ENCODE assay signal across 24 cellular contexts in the genomic region with DNA sequence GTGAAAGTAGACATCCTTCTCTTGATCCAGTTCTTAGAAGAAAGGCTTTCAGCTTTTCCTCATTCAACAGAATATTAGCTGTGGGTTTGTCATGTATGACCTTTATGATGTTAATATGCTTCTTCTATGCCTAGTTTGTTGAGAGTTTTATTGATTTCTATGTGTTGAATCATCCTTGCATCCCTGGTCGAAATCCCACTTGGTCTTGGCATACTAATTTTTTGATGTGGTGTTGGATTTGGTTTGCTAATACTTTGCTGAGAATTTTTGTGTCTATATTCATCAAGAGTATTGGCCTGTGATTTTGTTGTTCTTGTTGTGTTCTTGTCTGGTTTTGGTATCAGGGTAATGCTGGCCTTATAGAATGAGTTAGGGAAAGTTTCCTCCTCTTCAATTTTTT. TPM values are rescaled to one million over a fixed set of nuclear protein-coding genes. Genes with fewer than 3 reads are reported as not detected.
A peak's percentile ranks its signal among the peaks of the same experiment; 100 is the strongest.
DNase-seq lines count a peak whose midpoint lies in the region; ATAC-seq and TF ChIP-seq lines count a peak whose summit lies in the region.
"Had no signal": no experiment of that assay in that cellular context is flagged by ENCODE, and none has a peak within 500 bp of the region (broad histone marks: within the 10 kb centered on the region; RNA-seq: fewer than 3 reads in every experiment).

No MANE protein-coding gene starts in this region.

- TF ChIP-seq POLR2A in thyroid gland (IDR thresholded peaks at IDR 0.05): no peak

- H3K9me3 Mint-ChIP-seq in natural killer cell treated with Interleukin-12 subunit alpha and Interleukin-12 subunit beta and Interleukin-15 and Interleukin-18, amount 100 ng/mL, for 72 hours: no peaks in the 10 kb centered on the region
- H3K9me3 Mint-ChIP-seq in natural killer cell (no peaks in the 10 kb centered on the region), type B pancreatic cell (no peaks in the 10 kb centered on the region)
- H3K9me3 Mint-ChIP-seq in activated CD8-positive, alpha-beta T cell treated with anti-CD3 and anti-CD28 coated beads for 36 hours: peaks cover 8% of the 10 kb centered on the region

- H3K27ac ChIP-seq in thyroid gland: no peak overlapping the region
- H3K27ac ChIP-seq: BLaER1, breast epithelium, prostate gland had no signal

- H3K36me3 ChIP-seq in thyroid gland (no peaks in the 10 kb centered on the region), H7 (replicated peaks; ENCODE audit: control insufficient read depth, insufficient read depth, low read length) (no peaks in the 10 kb centered on the region; the same call in 1 of the 2 replicates)
- H3K36me3 ChIP-seq: prostate gland had no signal

- DNase-seq in natural killer cell treated with Interleukin-12 subunit alpha and Interleukin-12 subunit beta and Interleukin-15 and Interleukin-18, amount 100 ng/mL, for 72 hours (ENCODE audit: low spot score): no peak
- DNase-seq in natural killer cell: no peak
- DNase-seq in activated CD8-positive, alpha-beta T cell treated with anti-CD3 and anti-CD28 coated beads for 36 hours: no peak
- peak; percentile 26 for DNase-seq in fibroblast of peridontal ligament (ENCODE audit: extremely low read depth)
- DNase-seq in type B pancreatic cell (ENCODE audit: extremely low spot score, unreplicated experiment): no peak
- no peak for DNase-seq in thyroid gland
- DNase-seq in activated CD4-positive, alpha-beta T cell treated with anti-CD3 and anti-CD28 coated beads, Interleukin-2, amount 50 U/mL, for 4 hours: no peak
- no peak for DNase-seq in H7
- DNase-seq: activated naive CD4-positive, alpha-beta T cell treated with Interleukin-2 at 50 U/mL for 16 hours; activated T-cell treated with anti-CD3 and anti-CD28 coated beads, Interleukin-2, amount 50 U/mL, for 1 hour; anterior cingulate cortex; Caco-2; left lung; mesenchymal stem cell; NCI-H1092 treated with DMSO at 0.1 percent for 48 hours; NCI-H1694 treated with DMSO at 0.1 percent for 48 hours; SIG-M5; stimulated activated CD4-positive, alpha-beta T cell treated with anti-CD3 and anti-CD28 coated beads, Interleukin-12 subunit alpha, Interleukin-12 subunit beta, amount 100 ng/mL, for 4 hours; stimulated activated CD4-positive, alpha-beta T cell treated with anti-CD3 and anti-CD28 coated beads, Interleukin-2, amount 100 ng/mL, for 48 hours; trophoblast cell had no signal

- H3K4me1 ChIP-seq in thyroid gland: peaks cover 0 to 3% of the 10 kb centered on the region in 2 donors
- H3K4me1 ChIP-seq: BLaER1, breast epithelium, Caco-2, prostate gland had no signal

- H3K36me3 Mint-ChIP-seq in natural killer cell treated with Interleukin-12 subunit alpha and Interleukin-12 subunit beta and Interleukin-15 and Interleukin-18, amount 100 ng/mL, for 72 hours: peaks cover 54% of the 10 kb centered on the region
- peaks cover 22% of the 10 kb centered on the region for H3K36me3 Mint-ChIP-seq in natural killer cell
- peaks cover 94% of the 10 kb centered on the region for H3K36me3 Mint-ChIP-seq in activated CD8-positive, alpha-beta T cell treated with anti-CD3 and anti-CD28 coated beads for 36 hours (ENCODE audit: low read depth)
- H3K36me3 Mint-ChIP-seq in type B pancreatic cell: peaks cover 33% of the 10 kb centered on the region

- peak overlapping the region; percentile 0 for H3K4me3 Mint-ChIP-seq in natural killer cell treated with Interleukin-12 subunit alpha and Interleukin-12 subunit beta and Interleukin-15 and Interleukin-18, amount 100 ng/mL, for 72 hours
- H3K4me3 Mint-ChIP-seq in natural killer cell (no peak overlapping the region), type B pancreatic cell (peak overlapping the region; percentile 35)
- H3K4me3 Mint-ChIP-seq in activated CD8-positive, alpha-beta T cell treated with anti-CD3 and anti-CD28 coated beads for 36 hours: peak overlapping the region; percentile 1

- H3K27me3 Mint-ChIP-seq in natural killer cell treated with Interleukin-12 subunit alpha and Interleukin-12 subunit beta and Interleukin-15 and Interleukin-18, amount 100 ng/mL, for 72 hours: no peaks in the 10 kb centered on the region
- H3K27me3 Mint-ChIP-seq in natural killer cell (ENCODE audit: low read depth in 2 of 2) (no peaks in the 10 kb centered on the region), type B pancreatic cell (no peaks in the 10 kb centered on the region)
- H3K27me3 Mint-ChIP-seq in activated CD8-positive, alpha-beta T cell treated with anti-CD3 and anti-CD28 coated beads for 36 hours: no peaks in the 10 kb centered on the region

- CTCF ChIA-PET in activated CD8-positive, alpha-beta T cell treated with anti-CD3 and anti-CD28 coated beads for 36 hours (lab: Charles Lee): interaction anchor here (1.3 kb wide), 1 partner anchor 64 kb away, joined by 4 read pairs; no protein-coding TSS in a partner anchor

- no peaks in the 10 kb centered on the region for H3K9me3 ChIP-seq in thyroid gland
- H3K9me3 ChIP-seq: BLaER1, breast epithelium, Caco-2, left lung, prostate gland had no signal

- H3K27ac Mint-ChIP-seq in natural killer cell treated with Interleukin-12 subunit alpha and Interleukin-12 subunit beta and Interleukin-15 and Interleukin-18, amount 100 ng/mL, for 72 hours: peak overlapping the region; percentile 25 to 70
- H3K27ac Mint-ChIP-seq in natural killer cell: peak overlapping the region in 1 of 2 donors; percentile 0
- peak overlapping the region; percentile 74 for H3K27ac Mint-ChIP-seq in activated CD8-positive, alpha-beta T cell treated with anti-CD3 and anti-CD28 coated beads for 36 hours
- peak overlapping the region; percentile 62 for H3K27ac Mint-ChIP-seq in type B pancreatic cell

- POLR2A ChIA-PET in activated CD8-positive, alpha-beta T cell treated with anti-CD3 and anti-CD28 coated beads for 36 hours (lab: Charles Lee): interaction anchor here (0.9 to 2.6 kb wide), 2 partner anchors 13 to 20 kb away, joined by 3 to 15 read pairs; partner anchors contain the start of gene CD55

- H3K27me3 ChIP-seq in thyroid gland (no peaks in the 10 kb centered on the region), H7 (ENCODE audit: control insufficient read depth, insufficient read depth, low read length) (no peaks in the 10 kb centered on the region)
- H3K27me3 ChIP-seq: BLaER1, breast epithelium, left lung had no signal

- intact Hi-C loops in natural killer cell (cut with micrococcal nuclease) (no loop called here), thyroid gland (cut with DNase I) (no loop called here)
- intact Hi-C loops in activated CD8-positive, alpha-beta T cell treated with anti-CD3 and anti-CD28 coated beads for 36 hours (cut with micrococcal nuclease): no loop called here

- no peak for ATAC-seq in natural killer cell treated with Interleukin-12 subunit alpha and Interleukin-12 subunit beta and Interleukin-15 and Interleukin-18, amount 100 ng/mL, for 72 hours
- ATAC-seq in natural killer cell: no peak
- ATAC-seq in activated CD8-positive, alpha-beta T cell treated with anti-CD3 and anti-CD28 coated beads for 36 hours: no peak
- ATAC-seq: left lung, sciatic nerve had no signal

- H3K4me1 Mint-ChIP-seq in natural killer cell treated with Interleukin-12 subunit alpha and Interleukin-12 subunit beta and Interleukin-15 and Interleukin-18, amount 100 ng/mL, for 72 hours (ENCODE audit: low read depth in 2 of 2): peaks cover 45 to 60% of the 10 kb centered on the region in 2 donors
- H3K4me1 Mint-ChIP-seq in natural killer cell (peaks cover 54 to 61% of the 10 kb centered on the region in 2 donors), type B pancreatic cell (ENCODE audit: unreplicated experiment) (peaks cover under 1% of the 10 kb centered on the region)
- peaks cover 84% of the 10 kb centered on the region for H3K4me1 Mint-ChIP-seq in activated CD8-positive, alpha-beta T cell treated with anti-CD3 and anti-CD28 coated beads for 36 hours (ENCODE audit: low read depth)

- no peak for TF ChIP-seq CTCF in natural killer cell (IDR thresholded peaks at IDR 0.05)
- no peak for TF ChIP-seq CTCF in activated CD8-positive, alpha-beta T cell treated with anti-CD3 and anti-CD28 coated beads for 36 hours (IDR thresholded peaks at IDR 0.05)
- no peak for TF ChIP-seq CTCF in type B pancreatic cell (conservative IDR thresholded peaks at IDR 0.05)
- TF ChIP-seq CTCF in thyroid gland (IDR thresholded peaks at IDR 0.05): no peak

- WGBS in thyroid gland, 2 donors: 91 to 100% methylated on average over 1 of the region's 1 CpG

- H3K4me3 ChIP-seq in thyroid gland (replicated peaks in 1 of 3) (no peak overlapping the region), H7 (ENCODE audit: insufficient read depth, low read depth, low read length) (no peak overlapping the region)
- H3K4me3 ChIP-seq: BLaER1, breast epithelium, left lung, prostate gland had no signal

RNA-seq across cellular contexts. Expression of gene CD55, which starts 20.9 kb away (rescaled TPM):
- 10 to 100 TPM; 41.5 to 84.0 TPM for total RNA-seq in natural killer cell treated with Interleukin-12 subunit alpha and Interleukin-12 subunit beta and Interleukin-15 and Interleukin-18, amount 100 ng/mL, for 72 hours
- 100 to 1,000 TPM in 2 of 3 donors, 10 to 100 TPM in 1; 80.7 to 138 (median 113) TPM for total RNA-seq in natural killer cell
- total RNA-seq in activated CD8-positive, alpha-beta T cell treated with anti-CD3 and anti-CD28 coated beads for 36 hours: 100 to 1,000 TPM; 100 to 102 TPM
- 60.0 and 292 TPM in 2 replicates for total RNA-seq in type B pancreatic cell (ENCODE audit: low replicate concordance)
- 10 to 100 TPM; 29.7 to 61.9 (median 43.3) TPM for total RNA-seq in thyroid gland
- 15.8 and 30.5 TPM in 2 replicates for total RNA-seq in H7 (2014; rRNA removed; shearing (Covaris generic))
